8 cellular contexts compared by ENCODE assay signal in genomic region chr20:1118004-1118335, GRCh38. TPM values are rescaled to one million over a fixed set of nuclear protein-coding genes. Genes with fewer than 3 reads are reported as not detected.
DNase-seq lines count a peak whose midpoint lies in the region; ATAC-seq and TF ChIP-seq lines count a peak whose summit lies in the region.

No MANE protein-coding gene starts in this region.

- H3F3A ChIP-seq in DOHH2 (ENCODE audit: control insufficient read depth, insufficient read depth): 0 out of 2 replicates have a peak, but pooled peaks cover 3% of the 10 kb centered on the region

- H3K27me3 ChIP-seq in DOHH2 (ENCODE audit: control insufficient read depth, low read length): no peaks in the 10 kb centered on the region
- no peaks in the 10 kb centered on the region for H3K27me3 ChIP-seq in Peyer's patch
- no peaks in the 10 kb centered on the region for H3K27me3 ChIP-seq in esophagus muscularis mucosa
- no peaks in the 10 kb centered on the region for H3K27me3 ChIP-seq in prostate gland (replicated peaks; ENCODE audit: insufficient read depth)

- peak overlapping the region; percentile 23; the same call in 1 of the 2 replicates for H3K27ac ChIP-seq in DOHH2 (ENCODE audit: low read depth, low read length)
- H3K27ac ChIP-seq in Peyer's patch: peak overlapping the region; percentile 77 to 88 (median 82)
- H3K27ac ChIP-seq in esophagus muscularis mucosa (replicated peaks in 1 of 4): peak overlapping the region; percentile 75 to 83 (median 82)
- H3K27ac ChIP-seq in prostate gland: peak overlapping the region; percentile 71 to 83

- no peak for DNase-seq in Peyer's patch
- no peak for DNase-seq in esophagus muscularis mucosa (ENCODE audit: extremely low spot score)
- no peak for DNase-seq in prostate gland (ENCODE audit: low spot score)
- DNase-seq in NCI-H2171 treated with DMSO at 0.1 percent for 48 hours (lab: John Stamatoyannopoulos, UW): no peak
- no peak for DNase-seq in GM03348 (ENCODE audit: low spot score)
- no peak for DNase-seq in activated effector memory CD4-positive, alpha-beta T cell treated with anti-CD3 and anti-CD28 coated beads, Interleukin-2, amount 50 U/mL, for 16 hours

- H3K9me2 ChIP-seq in DOHH2 (replicated peaks; ENCODE audit: control insufficient read depth, low read length): no peaks in the 10 kb centered on the region

- intact Hi-C loops in esophagus muscularis mucosa (cut with DNase I) (loop anchor here (5.0 kb wide), 2 partner anchors 94 to 349 kb away; partner anchors contain the start of gene NSFL1C), prostate gland (cut with DNase I) (loop anchor here (5.0 kb wide), 1 partner anchor 349 kb away; the partner anchor contains the start of gene NSFL1C)

- no peak for TF ChIP-seq EP300 in esophagus muscularis mucosa (IDR thresholded peaks at IDR 0.05)

- peaks cover 41% of the 10 kb centered on the region for H3K4me1 ChIP-seq in DOHH2 (ENCODE audit: control insufficient read depth, low read length)
- peaks cover 0 to 45% (median 17%) of the 10 kb centered on the region in 4 donors for H3K4me1 ChIP-seq in Peyer's patch
- peaks cover 45 to 49% (median 48%) of the 10 kb centered on the region in 4 donors for H3K4me1 ChIP-seq in esophagus muscularis mucosa
- peaks cover 14% of the 10 kb centered on the region for H3K4me1 ChIP-seq in prostate gland (replicated peaks)

- peak overlapping the region; percentile 91 for H3K4me2 ChIP-seq in DOHH2 (ENCODE audit: low read length)

- no peaks in the 10 kb centered on the region for H3K9me3 ChIP-seq in DOHH2 (ENCODE audit: control insufficient read depth, insufficient read depth, low read length)
- H3K9me3 ChIP-seq in Peyer's patch: no peaks in the 10 kb centered on the region
- no peaks in the 10 kb centered on the region for H3K9me3 ChIP-seq in esophagus muscularis mucosa
- no peaks in the 10 kb centered on the region for H3K9me3 ChIP-seq in prostate gland

- no peak for TF ChIP-seq CTCF in DOHH2 (IDR thresholded peaks at IDR 0.05; ENCODE audit: low read depth, low read length, poor library complexity, severe bottlenecking)
- no peak for TF ChIP-seq CTCF in Peyer's patch (IDR thresholded peaks at IDR 0.05)
- no peak for TF ChIP-seq CTCF in esophagus muscularis mucosa (IDR thresholded peaks at IDR 0.05)
- TF ChIP-seq CTCF in prostate gland (IDR thresholded peaks at IDR 0.05): no peak

- H3K4me3 ChIP-seq in DOHH2 (ENCODE audit: low read length): peak overlapping the region; percentile 98
- peak overlapping the region; percentile 67 to 99 (median 86) for H3K4me3 ChIP-seq in Peyer's patch
- peak overlapping the region; percentile 81 to 99 (median 89) for H3K4me3 ChIP-seq in esophagus muscularis mucosa
- H3K4me3 ChIP-seq in prostate gland: peak overlapping the region; percentile 71 to 87

- TF ChIP-seq POLR2A in Peyer's patch (IDR thresholded peaks at IDR 0.05) (no peak), esophagus muscularis mucosa (IDR thresholded peaks at IDR 0.05; ENCODE audit: low read depth) (no peak), prostate gland (IDR thresholded peaks at IDR 0.05) (no peak)

- ATAC-seq in GM21723 (IDR thresholded peaks at IDR 0.05; ENCODE audit: unreplicated experiment): no peak

- H4K20me1 ChIP-seq in DOHH2 (ENCODE audit: control insufficient read depth, insufficient read depth, low read depth, low read length): 0 out of 2 replicates have a peak, but pooled peaks cover 6% of the 10 kb centered on the region

- peaks cover 51% of the 10 kb centered on the region for H3K79me2 ChIP-seq in DOHH2 (ENCODE audit: control insufficient read depth, low read length)

- H3K36me3 ChIP-seq in DOHH2 (ENCODE audit: control insufficient read depth, low read length) (peaks cover 38% of the 10 kb centered on the region), Peyer's patch (no peaks in the 10 kb centered on the region), esophagus muscularis mucosa (peaks cover 0 to 8% (median 0%) of the 10 kb centered on the region in 4 donors), prostate gland (no peaks in the 10 kb centered on the region)

- 25% methylated on average over 13 of the region's 13 CpGs for WGBS in esophagus muscularis mucosa
- WGBS in prostate gland: 16% methylated on average over 13 of the region's 13 CpGs

RNA-seq across cellular contexts. Expression of gene PSMF1, which starts 0.4 kb away (rescaled TPM):
- total RNA-seq in Peyer's patch (100 to 1,000 TPM in 1 of 4 donors, 10 to 100 TPM in 3; 44.6 to 167 (median 67.8) TPM), esophagus muscularis mucosa (10 to 100 TPM; 65.4 to 91.5 (median 73.4) TPM), prostate gland (100 to 1,000 TPM in 1 of 2 donors, 10 to 100 TPM in 1; 76.8 to 282 TPM)

Comparison
In these comparisons a context has a peak if more than half of its experiments do, and no peak if none do; other contexts are left out.
1. H3K27ac ChIP-seq: peak in every context shown above with its lines; median percentile 82 in Peyer's patch; 82 in esophagus muscularis mucosa; 77 in prostate gland; 23 in DOHH2.